Comparison of ENCODE assay signal across 13 cellular contexts in genomic region chr18:57644540-57644939, GRCh38. TPM values are rescaled to one million over a fixed set of nuclear protein-coding genes. Genes with fewer than 3 reads are reported as not detected.
DNase-seq lines count a peak whose midpoint lies in the region; ATAC-seq, FAIRE-seq and TF ChIP-seq lines count a peak whose summit lies in the region.
"Had no signal": no experiment of that assay in that cellular context is flagged by ENCODE, and none has a peak within 500 bp of the region (broad histone marks: within the 10 kb centered on the region; RNA-seq: fewer than 3 reads in every experiment).

No MANE protein-coding gene starts in this region.

- H3K4me1 Mint-ChIP-seq in activated CD4-positive, alpha-beta T cell treated with anti-CD3 and anti-CD28 coated beads, Interleukin-2, amount 10 ng/mL, durations not matched to agents 24 days and 14 days: peaks cover 3% of the 10 kb centered on the region
- peaks cover 29% of the 10 kb centered on the region for H3K4me1 Mint-ChIP-seq in activated naive CD4-positive, alpha-beta T cell treated with anti-CD3 and anti-CD28 coated beads for 36 hours (ENCODE audit: low read depth)

- FAIRE-seq in A549 (lab: Jason Lieb, UNC): no peak

- H3K4me3 Mint-ChIP-seq in activated CD4-positive, alpha-beta T cell treated with anti-CD3 and anti-CD28 coated beads, Interleukin-2, amount 10 ng/mL, durations not matched to agents 24 days and 14 days: no peak overlapping the region
- no peak overlapping the region for H3K4me3 Mint-ChIP-seq in activated naive CD4-positive, alpha-beta T cell treated with anti-CD3 and anti-CD28 coated beads for 36 hours

- TF ChIP-seq RAD21 in A549 (conservative IDR thresholded peaks at IDR 0.05 in 1 of 2, IDR thresholded peaks at IDR 0.05 in 1 of 2): peak; percentile 46

- H3K4me3 ChIP-seq in A549 (no peak overlapping the region), RWPE2 (ENCODE audit: severe bottlenecking) (no peak overlapping the region), fibroblast of villous mesenchyme (ENCODE audit: low read depth, low read length) (no peak overlapping the region)
- H3K4me3 ChIP-seq: right lobe of liver, tibial nerve had no signal

- no peak overlapping the region for H3K4me2 ChIP-seq in A549

- H3K4me1 ChIP-seq in A549 (peaks cover 4% of the 10 kb centered on the region), RWPE2 (ENCODE audit: insufficient read depth, poor library complexity, severe bottlenecking) (peaks cover 2% of the 10 kb centered on the region)

- intact Hi-C loops in activated CD4-positive, alpha-beta T cell treated with anti-CD3 and anti-CD28 coated beads, Interleukin-2, amount 10 ng/mL, durations not matched to agents 24 days and 14 days (cut with micrococcal nuclease): no loop called here
- intact Hi-C loops in activated naive CD4-positive, alpha-beta T cell treated with anti-CD3 and anti-CD28 coated beads for 36 hours (cut with micrococcal nuclease): no loop called here

- H3K27ac ChIP-seq in A549 (peak overlapping the region in 1 of 2 experiments; percentile 60; a peak in 2 of 6 replicates), RWPE2 (ENCODE audit: poor library complexity, severe bottlenecking) (no peak overlapping the region)
- H3K27ac ChIP-seq: C4-2B, right lobe of liver, tibial nerve had no signal

- peaks cover 31% of the 10 kb centered on the region for H3K36me3 Mint-ChIP-seq in activated CD4-positive, alpha-beta T cell treated with anti-CD3 and anti-CD28 coated beads, Interleukin-2, amount 10 ng/mL, durations not matched to agents 24 days and 14 days (ENCODE audit: low read depth)
- H3K36me3 Mint-ChIP-seq in activated naive CD4-positive, alpha-beta T cell treated with anti-CD3 and anti-CD28 coated beads for 36 hours (ENCODE audit: low read depth): peaks cover 25% of the 10 kb centered on the region

- no peaks in the 10 kb centered on the region for H3K27me3 ChIP-seq in RWPE2 (ENCODE audit: insufficient read depth, poor library complexity, severe bottlenecking)
- H3K27me3 ChIP-seq: right lobe of liver, tibial nerve had no signal

- TF ChIP-seq EP300 in A549 (IDR thresholded peaks at IDR 0.05): no peak

- CTCF ChIA-PET in A549 (lab: Yijun Ruan, JAX): interaction anchor here (0.7 to 2.6 kb wide), 5 partner anchors 14 to 491 kb away, joined by 3 to 10 read pairs (median 5); no protein-coding TSS in a partner anchor
- CTCF ChIA-PET in activated naive CD4-positive, alpha-beta T cell treated with anti-CD3 and anti-CD28 coated beads for 36 hours (lab: Charles Lee): no interaction called here

- no peak for TF ChIP-seq POLR2A in A549 (IDR thresholded peaks at IDR 0.05; ENCODE audit: low read length)

- no peak overlapping the region for H3K27ac Mint-ChIP-seq in activated CD4-positive, alpha-beta T cell treated with anti-CD3 and anti-CD28 coated beads, Interleukin-2, amount 10 ng/mL, durations not matched to agents 24 days and 14 days
- no peak overlapping the region for H3K27ac Mint-ChIP-seq in activated naive CD4-positive, alpha-beta T cell treated with anti-CD3 and anti-CD28 coated beads for 36 hours

- H3K36me3 ChIP-seq in RWPE2 (ENCODE audit: low read depth): no peaks in the 10 kb centered on the region; the same call in 1 of the 2 replicates

- POLR2A ChIA-PET in A549 (lab: Yijun Ruan, JAX): no interaction called here

- no peaks in the 10 kb centered on the region for H3K27me3 Mint-ChIP-seq in activated CD4-positive, alpha-beta T cell treated with anti-CD3 and anti-CD28 coated beads, Interleukin-2, amount 10 ng/mL, durations not matched to agents 24 days and 14 days
- no peaks in the 10 kb centered on the region for H3K27me3 Mint-ChIP-seq in activated naive CD4-positive, alpha-beta T cell treated with anti-CD3 and anti-CD28 coated beads for 36 hours (ENCODE audit: low read depth)

- H3K9me3 ChIP-seq in A549 (no peaks in the 10 kb centered on the region), RWPE2 (ENCODE audit: severe bottlenecking) (no peaks in the 10 kb centered on the region)
- H3K9me3 ChIP-seq: right lobe of liver, tibial nerve had no signal

- TF ChIP-seq CTCF in A549 (IDR thresholded peaks at IDR 0.05) (peak; percentile 40; the same call in 2 of the 3 replicates), GM13977 (IDR thresholded peaks at IDR 0.05; ENCODE audit: extremely low read depth, insufficient read depth, missing control alignments) (peak; percentile 11), RWPE2 (IDR thresholded peaks at IDR 0.05; ENCODE audit: poor library complexity, severe bottlenecking) (peak; percentile 32), fibroblast of villous mesenchyme (IDR thresholded peaks at IDR 0.05; ENCODE audit: insufficient read depth, low read depth, low read length) (peak; percentile 29)

- peak in 1 of 2 experiments; percentile 25 for DNase-seq in A549 (ENCODE audit: low read depth in 1 of 2, low spot score in 1 of 2)
- no peak for DNase-seq in GM13977 (ENCODE audit: low spot score)
- no peak for DNase-seq in RWPE2 (ENCODE audit: low spot score)
- DNase-seq in fibroblast of villous mesenchyme (ENCODE audit: low read depth): peak; percentile 33
- DNase-seq in activated CD4-positive, alpha-beta T cell treated with anti-CD3 and anti-CD28 coated beads, Interleukin-2, amount 10 ng/mL, durations not matched to agents 24 days and 14 days: no peak
- DNase-seq in activated naive CD4-positive, alpha-beta T cell treated with anti-CD3 and anti-CD28 coated beads for 36 hours: no peak
- DNase-seq in activated CD4-positive, alpha-beta T cell treated with anti-CD3 and anti-CD28 coated beads for 48 hours: no peak
- no peak for DNase-seq in retina
- DNase-seq: activated T-cell treated with anti-CD3 and anti-CD28 coated beads, Interleukin-2, amount 50 U/mL, for 48 hours; H7; right lobe of liver had no signal

- peaks cover 3% of the 10 kb centered on the region for H3K9me3 Mint-ChIP-seq in activated CD4-positive, alpha-beta T cell treated with anti-CD3 and anti-CD28 coated beads, Interleukin-2, amount 10 ng/mL, durations not matched to agents 24 days and 14 days
- peaks cover 4% of the 10 kb centered on the region for H3K9me3 Mint-ChIP-seq in activated naive CD4-positive, alpha-beta T cell treated with anti-CD3 and anti-CD28 coated beads for 36 hours

- in situ Hi-C loops in GM13977 (cut with MboI; ENCODE audit: low pct_unique_long_range_greater_than_20kb, low sequenced_read_pairs, unreplicated experiment): loop anchor here (25.0 kb wide), 1 partner anchor 193 kb away; no protein-coding TSS in a partner anchor

- ATAC-seq in A549: peak; percentile 56 to 74; a peak in 4 of 6 replicates
- ATAC-seq in RWPE2 (ENCODE audit: low read depth): peak; percentile 40; the same call in 1 of the 3 replicates

TF ChIP-seq in A549, 52 proteins besides CTCF, POLR2A, EP300 and RAD21:
- TF ChIP-seq SMC3 (IDR thresholded peaks at IDR 0.05) (peak; percentile 22; the same call in 1 of the 3 replicates), PHF8 (IDR thresholded peaks at IDR 0.05; ENCODE audit: borderline replicate concordance, low read depth) (no peak)

RNA-seq across cellular contexts. Expression of gene NARS1, which starts 22.9 kb away (rescaled TPM):
- polyA plus RNA-seq in A549 (2011; rRNA removed) (237 and 309 TPM in 2 replicates), A549 (2017; fragmentation: RNase III; extraction: RNeasy Plus Mini Kit Qiagen cat#74134 plus additional on column Dnase treatment) (310 to 351 TPM (median 313 TPM) in 3 replicates)
- polyA plus RNA-seq in A549 (2012; cell fraction: cytosol; rRNA removed): 63.3 and 69.9 TPM in 2 replicates
- polyA plus RNA-seq in A549 (2012; cell fraction: nucleus; rRNA removed): 47.7 and 99.2 TPM in 2 replicates
- polyA minus RNA-seq in A549 (2011; rRNA and poly(A)+ RNA removed): 172 and 182 TPM in 2 replicates
- total RNA-seq in fibroblast of villous mesenchyme: 170 and 194 TPM in 2 replicates
- 125 and 129 TPM in 2 replicates for total RNA-seq in activated CD4-positive, alpha-beta T cell treated with anti-CD3 and anti-CD28 coated beads, Interleukin-2, amount 10 ng/mL, durations not matched to agents 24 days and 14 days
- 100 to 1,000 TPM; 104 to 109 TPM for total RNA-seq in activated naive CD4-positive, alpha-beta T cell treated with anti-CD3 and anti-CD28 coated beads for 36 hours

RNA-seq across cellular contexts. Expression of gene FECH, which starts 58.0 kb away (rescaled TPM):
- polyA plus RNA-seq in A549 (2011; rRNA removed): 71.2 and 75.6 TPM in 2 replicates
- polyA plus RNA-seq in A549 (2012; cell fraction: cytosol; rRNA removed): 50.4 and 63.1 TPM in 2 replicates
- 24.9 and 43.9 TPM in 2 replicates for polyA plus RNA-seq in A549 (2012; cell fraction: nucleus; rRNA removed)
- polyA plus RNA-seq in A549 (2017; fragmentation: RNase III; extraction: RNeasy Plus Mini Kit Qiagen cat#74134 plus additional on column Dnase treatment): 40.6 to 45.1 TPM (median 41.3 TPM) in 3 replicates
- polyA minus RNA-seq in A549 (2011; rRNA and poly(A)+ RNA removed): 46.2 and 47.9 TPM in 2 replicates
- 27.1 and 31.1 TPM in 2 replicates for total RNA-seq in fibroblast of villous mesenchyme
- total RNA-seq in activated CD4-positive, alpha-beta T cell treated with anti-CD3 and anti-CD28 coated beads, Interleukin-2, amount 10 ng/mL, durations not matched to agents 24 days and 14 days: 22.4 and 25.1 TPM in 2 replicates
- 10 to 100 TPM; 18.8 to 19.2 TPM for total RNA-seq in activated naive CD4-positive, alpha-beta T cell treated with anti-CD3 and anti-CD28 coated beads for 36 hours
